11 cellular contexts compared by ENCODE assay signal in the genomic region with DNA sequence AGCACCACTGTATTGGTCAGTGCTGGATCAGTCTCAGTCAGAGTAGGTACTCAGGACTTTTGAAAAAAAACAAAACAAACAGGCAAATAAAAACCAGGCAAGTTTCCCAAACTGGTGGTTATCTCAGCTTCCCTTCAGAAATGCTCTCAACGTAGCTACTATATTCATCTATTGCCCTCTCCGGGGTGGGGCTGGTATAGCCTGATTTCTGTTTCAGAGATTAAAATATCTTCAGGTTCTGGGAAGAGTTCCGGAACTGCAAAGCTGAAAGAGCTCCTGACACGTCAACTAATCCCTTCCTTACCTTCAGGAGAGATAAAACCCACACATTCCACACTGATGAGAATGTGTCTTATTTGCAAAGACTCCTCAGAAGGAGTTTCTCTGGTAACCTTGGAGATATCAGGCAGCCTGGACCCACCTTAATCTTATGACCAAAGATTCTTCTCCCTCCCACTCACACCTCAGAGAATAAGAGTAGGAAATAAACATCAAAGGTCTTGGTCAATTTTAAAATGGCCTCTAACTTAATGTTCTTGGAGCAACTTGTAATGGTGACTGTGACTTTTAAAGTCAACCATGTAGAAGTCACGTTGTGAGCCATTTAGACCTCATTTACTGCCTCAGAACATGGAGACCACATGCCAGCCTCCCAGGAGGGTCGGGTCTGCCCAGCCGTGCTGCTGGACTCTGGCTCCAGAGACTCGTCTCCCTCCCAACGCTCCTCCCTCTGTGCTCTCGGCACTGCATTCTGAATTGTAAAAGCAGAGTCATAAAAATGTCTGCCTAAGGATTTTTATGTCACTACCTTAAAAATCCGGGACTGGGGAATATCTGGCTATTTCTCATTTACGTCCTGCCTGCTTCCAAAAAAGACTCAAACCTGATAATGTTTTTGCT. TPM values are rescaled to one million over a fixed set of nuclear protein-coding genes. Genes with fewer than 3 reads are reported as not detected.
A peak's percentile ranks its signal among the peaks of the same experiment; 100 is the strongest.
DNase-seq lines count a peak whose midpoint lies in the region; TF ChIP-seq lines count a peak whose summit lies in the region.
"Had no signal": no experiment of that assay in that cellular context is flagged by ENCODE, and none has a peak within 500 bp of the region (broad histone marks: within the 10 kb centered on the region; RNA-seq: fewer than 3 reads in every experiment).

No MANE protein-coding gene starts in this region.

- no peaks in the 10 kb centered on the region for H3K27me3 ChIP-seq in MM.1S (replicated peaks; ENCODE audit: insufficient read depth, low read length)

- H3F3A ChIP-seq in MM.1S (ENCODE audit: insufficient read depth, low read length): no peaks in the 10 kb centered on the region

- H3K4me3 ChIP-seq in fibroblast of the aortic adventitia (ENCODE audit: low read depth, low read length): no peak overlapping the region
- no peak overlapping the region for H3K4me3 ChIP-seq in MM.1S (ENCODE audit: low read length)

- no peaks in the 10 kb centered on the region for H3K79me2 ChIP-seq in MM.1S (ENCODE audit: low read length)

- H2AFZ ChIP-seq in MM.1S (ENCODE audit: low read length): no peak overlapping the region

- no peak overlapping the region for H3K9ac ChIP-seq in MM.1S (ENCODE audit: low read length)

- H3K4me2 ChIP-seq in MM.1S (ENCODE audit: low read depth, low read length): no peak overlapping the region

- no peaks in the 10 kb centered on the region for H3K9me3 ChIP-seq in MM.1S (replicated peaks; ENCODE audit: insufficient read depth, low read length)

- H3K27ac ChIP-seq in RWPE1 (peak overlapping the region; percentile 96), MM.1S (ENCODE audit: low read length) (no peak overlapping the region)

- H4K20me1 ChIP-seq in MM.1S (ENCODE audit: insufficient read depth, low read length): no peaks in the 10 kb centered on the region

- H3K9me2 ChIP-seq in MM.1S (replicated peaks; ENCODE audit: insufficient read depth, low read length): no peaks in the 10 kb centered on the region

- H3K36me3 ChIP-seq in MM.1S (replicated peaks; ENCODE audit: insufficient read depth, low read length): no peaks in the 10 kb centered on the region

- peak; percentile 22 for DNase-seq in GM04504 (ENCODE audit: low read depth)
- peak; percentile 90 for DNase-seq in RWPE1 (ENCODE audit: low spot score)
- DNase-seq in fibroblast of the aortic adventitia (ENCODE audit: low read depth): peak; percentile 75
- DNase-seq in renal cortical epithelial cell (ENCODE audit: low read depth): peak; percentile 98
- no peak for DNase-seq in NCI-H2107 (lab: John Stamatoyannopoulos, UW)
- no peak for DNase-seq in ecto neural progenitor cell (ENCODE audit: low spot score)
- DNase-seq in stimulated activated naive CD4-positive, alpha-beta T cell treated with Interleukin-2 at 50 U/mL for 16 hours (lab: John Stamatoyannopoulos, UW): no peak
- DNase-seq in MM.1S: no peak
- DNase-seq: activated gamma-delta T cell, NCI-H1694 treated with DMSO at 0.1 percent for 48 hours, occipital lobe had no signal

- TF ChIP-seq CTCF in RWPE1 (conservative IDR thresholded peaks at IDR 0.05; ENCODE audit: low read depth) (no peak; the same call in 1 of the 2 replicates), fibroblast of the aortic adventitia (IDR thresholded peaks at IDR 0.05; ENCODE audit: insufficient read depth, low read length) (peak; percentile 12), MM.1S (IDR thresholded peaks at IDR 0.05; ENCODE audit: low read length) (no peak)

- CTCF ChIA-PET in RWPE1 (lab: Yijun Ruan, JAX): interaction anchor here (0.6 to 1.7 kb wide), 4 partner anchors 30 to 301 kb away, joined by 3 to 5 read pairs (median 4); no protein-coding TSS in a partner anchor

- no peaks in the 10 kb centered on the region for H3K4me1 ChIP-seq in MM.1S (ENCODE audit: low read length)

- POLR2A ChIA-PET in RWPE1 (lab: Yijun Ruan, JAX; ENCODE audit: low non-redundant PET): no interaction called here

RNA-seq across cellular contexts. Expression of a gene that starts 53.8 kb away (rescaled TPM):
- 1.3 and 32.8 TPM in 2 replicates for total RNA-seq in fibroblast of the aortic adventitia (ENCODE audit: low replicate concordance)
- 55.7 and 58.9 TPM in 2 replicates for total RNA-seq in renal cortical epithelial cell

Comparison
In these comparisons a context has a peak if more than half of its experiments do, and no peak if none do; other contexts are left out.
1. DNase-seq: peak in GM04504 (single experiment), RWPE1 (single experiment), fibroblast of the aortic adventitia (single experiment) and renal cortical epithelial cell (single experiment); none in NCI-H2107 (single experiment), ecto neural progenitor cell (single experiment), stimulated activated naive CD4-positive, alpha-beta T cell treated with Interleukin-2 at 50 U/mL for 16 hours (single experiment) and MM.1S (single experiment).